Comparison of ENCODE assay signal across 8 cellular contexts in the genomic region with DNA sequence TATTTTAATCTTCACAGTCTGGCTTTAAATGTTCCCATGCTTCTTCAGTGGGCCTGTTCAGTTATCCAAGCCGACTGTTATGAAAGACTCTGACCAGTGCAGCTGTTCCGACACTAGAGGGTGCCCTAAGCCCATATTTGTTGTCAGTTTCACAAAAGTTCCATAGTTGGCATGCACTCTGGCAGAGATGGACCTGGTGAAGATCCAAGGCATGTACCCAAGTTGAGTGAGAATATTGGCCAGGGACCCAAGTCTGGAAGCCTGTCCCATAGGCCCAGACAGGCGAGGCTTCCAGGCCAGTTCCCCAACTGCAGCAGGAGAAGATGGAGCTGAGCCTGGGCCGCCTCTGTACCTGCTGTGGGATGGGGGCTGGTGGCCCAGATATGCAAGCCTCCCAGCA. TPM values are rescaled to one million over a fixed set of nuclear protein-coding genes. Genes with fewer than 3 reads are reported as not detected.
A peak's percentile ranks its signal among the peaks of the same experiment; 100 is the strongest.
DNase-seq lines count a peak whose midpoint lies in the region; ATAC-seq, FAIRE-seq and TF ChIP-seq lines count a peak whose summit lies in the region.

No MANE protein-coding gene starts in this region.

- H3K9me2 ChIP-seq in OCI-LY1 (ENCODE audit: low read depth, low read length): no peaks in the 10 kb centered on the region

- in situ Hi-C loops in HAP-1 (cut with MboI; ENCODE audit: low sequenced_read_pairs): loop anchor here (25.0 kb wide), 1 partner anchor 264 kb away; no protein-coding TSS in a partner anchor

- H2AFZ ChIP-seq in OCI-LY1 (ENCODE audit: low read length): no peak overlapping the region

- H3K4me3 ChIP-seq in CD4-positive, CD25-positive, alpha-beta regulatory T cell (ENCODE audit: low read depth, low read length): no peak overlapping the region
- no peak overlapping the region for H3K4me3 ChIP-seq in HAP-1
- H3K4me3 ChIP-seq in OCI-LY1 (ENCODE audit: low read depth, low read length, poor library complexity, severe bottlenecking): no peak overlapping the region
- H3K4me3 ChIP-seq in pancreas: no peak overlapping the region

- no peak overlapping the region for H3K4me3 Mint-ChIP-seq in CD4-positive, CD25-positive, alpha-beta regulatory T cell

- no peak for FAIRE-seq in pancreas (lab: Jason Lieb, UNC)

- peaks cover 27% of the 10 kb centered on the region for H3K27me3 Mint-ChIP-seq in CD4-positive, CD25-positive, alpha-beta regulatory T cell

- peaks cover 0 to 3% of the 10 kb centered on the region in 2 experiments for H3K9me3 ChIP-seq in CD4-positive, CD25-positive, alpha-beta regulatory T cell (ENCODE audit: control insufficient read depth in 2 of 2, low read length in 2 of 2)
- H3K9me3 ChIP-seq in HAP-1 (no peaks in the 10 kb centered on the region), OCI-LY1 (ENCODE audit: low read length) (peaks cover 11% of the 10 kb centered on the region), pancreas (no peaks in the 10 kb centered on the region)

- H3K4me1 Mint-ChIP-seq in CD4-positive, CD25-positive, alpha-beta regulatory T cell: peaks cover 0 to 5% (median 2%) of the 10 kb centered on the region in 4 donors

- no peak overlapping the region for H3K9ac ChIP-seq in OCI-LY1 (ENCODE audit: low read length)

- TF ChIP-seq CTCF in OCI-LY1 (IDR thresholded peaks at IDR 0.05; ENCODE audit: low read length) (peak; percentile 86), pancreas (IDR thresholded peaks at IDR 0.05) (peak; percentile 2 to 62 (median 51))

- H3K4me2 ChIP-seq in OCI-LY1 (ENCODE audit: low read length): no peak overlapping the region

- no peaks in the 10 kb centered on the region for H3K79me2 ChIP-seq in OCI-LY1 (ENCODE audit: insufficient read depth, low read length)

- peak; percentile 48 to 63 (median 61) for DNase-seq in CD4-positive, CD25-positive, alpha-beta regulatory T cell
- DNase-seq in HAP-1 (ENCODE audit: low spot score in 2 of 2) (peak; percentile 23 to 64), activated T-cell treated with anti-CD3 and anti-CD28 coated beads for 24 hours (ENCODE audit: low read depth) (peak; percentile 37), fibroblast of peridontal ligament (ENCODE audit: extremely low read depth) (peak; percentile 72), pancreas (peak in 5 of 6 donors; percentile 35 to 64 (median 41)), retina (no peak)

- intact Hi-C loops in pancreas (cut with DNase I): no loop called here

- whole genome bisulfite sequencing in pancreas, 2 donors: 49 to 55% methylated on average over 4 of the region's 4 CpGs

- H3K27ac Mint-ChIP-seq in CD4-positive, CD25-positive, alpha-beta regulatory T cell: no peak overlapping the region

- H3K36me3 ChIP-seq in CD4-positive, CD25-positive, alpha-beta regulatory T cell (ENCODE audit: control insufficient read depth, insufficient read depth, low read length): no peaks in the 10 kb centered on the region
- H3K36me3 ChIP-seq in HAP-1 (replicated peaks) (no peaks in the 10 kb centered on the region), OCI-LY1 (ENCODE audit: insufficient read depth, low read length) (no peaks in the 10 kb centered on the region), pancreas (no peaks in the 10 kb centered on the region)

- H3K27ac ChIP-seq in CD4-positive, CD25-positive, alpha-beta regulatory T cell (ENCODE audit: insufficient read depth, low read length, poor library complexity, severe bottlenecking): no peak overlapping the region
- H3K27ac ChIP-seq in OCI-LY1 (ENCODE audit: low read depth, low read length, poor library complexity, severe bottlenecking): no peak overlapping the region
- H3K27ac ChIP-seq in pancreas: no peak overlapping the region

- peak; percentile 68 for ATAC-seq in CD4-positive, CD25-positive, alpha-beta regulatory T cell (ENCODE audit: low read depth in 2 of 2)
- ATAC-seq in pancreas (peak; percentile 81 to 98 (median 94)), GM18511 (IDR thresholded peaks at IDR 0.05; ENCODE audit: unreplicated experiment) (no peak)

- H3K4me1 ChIP-seq in CD4-positive, CD25-positive, alpha-beta regulatory T cell (ENCODE audit: control insufficient read depth, insufficient read depth, low read length, poor library complexity, severe bottlenecking): no peaks in the 10 kb centered on the region
- H3K4me1 ChIP-seq in HAP-1 (no peaks in the 10 kb centered on the region), OCI-LY1 (ENCODE audit: insufficient read depth, low read length, severe bottlenecking) (no peaks in the 10 kb centered on the region), pancreas (no peaks in the 10 kb centered on the region)

- no peaks in the 10 kb centered on the region for H3F3A ChIP-seq in OCI-LY1 (ENCODE audit: insufficient read depth, low read length)

- H3K27me3 ChIP-seq in CD4-positive, CD25-positive, alpha-beta regulatory T cell (ENCODE audit: control insufficient read depth, insufficient read depth, low read length): peaks cover 9% of the 10 kb centered on the region
- H3K27me3 ChIP-seq in HAP-1 (ENCODE audit: low read depth): no peaks in the 10 kb centered on the region
- no peaks in the 10 kb centered on the region for H3K27me3 ChIP-seq in OCI-LY1 (ENCODE audit: insufficient read depth, low read length)
- H3K27me3 ChIP-seq in pancreas: no peaks in the 10 kb centered on the region

- no peaks in the 10 kb centered on the region for H3K36me3 Mint-ChIP-seq in CD4-positive, CD25-positive, alpha-beta regulatory T cell

- no peaks in the 10 kb centered on the region for H4K20me1 ChIP-seq in OCI-LY1 (ENCODE audit: insufficient read depth, low read length)

- peaks cover 0 to 8% (median 4%) of the 10 kb centered on the region in 7 donors for H3K9me3 Mint-ChIP-seq in CD4-positive, CD25-positive, alpha-beta regulatory T cell

RNA-seq across cellular contexts. Expression of gene GUCY2C, which starts 27.4 kb away (rescaled TPM):
- total RNA-seq in CD4-positive, CD25-positive, alpha-beta regulatory T cell: not detected
- not detected for polyA plus RNA-seq in CD4-positive, CD25-positive, alpha-beta regulatory T cell
- total RNA-seq in pancreas: under 1 TPM in 1 of 6 donors, not detected in 5; 0.08 TPM
- under 1 TPM in 1 of 2 donors, not detected in 1; 0.02 TPM for polyA plus RNA-seq in pancreas
